In the genomic region with DNA sequence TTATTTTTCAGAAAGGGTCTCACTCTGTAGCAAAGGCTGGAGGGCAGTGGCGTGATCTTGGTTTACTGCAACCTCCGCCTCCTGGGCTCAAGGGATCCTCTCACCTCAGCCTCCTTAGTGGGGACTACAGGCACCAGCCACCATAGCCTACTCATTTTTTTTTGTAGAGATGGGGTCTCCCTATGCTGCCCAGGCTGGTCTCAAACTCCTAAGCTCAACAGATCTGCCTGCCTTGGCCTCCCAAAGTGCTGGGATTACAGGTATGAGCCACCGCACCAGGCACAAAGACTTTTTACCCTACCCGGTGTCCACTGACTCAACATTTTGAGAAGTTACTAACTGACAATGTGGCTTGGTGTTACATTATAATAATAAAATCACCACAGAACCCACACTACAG, we compare ENCODE assay signal across 13 cellular contexts. TPM values are rescaled to one million over a fixed set of nuclear protein-coding genes. Genes with fewer than 3 reads are reported as not detected.
A peak's percentile ranks its signal among the peaks of the same experiment; 100 is the strongest.
DNase-seq lines count a peak whose midpoint lies in the region; TF ChIP-seq lines count a peak whose summit lies in the region.
"Had no signal": no experiment of that assay in that cellular context is flagged by ENCODE, and none has a peak within 500 bp of the region (broad histone marks: within the 10 kb centered on the region; RNA-seq: fewer than 3 reads in every experiment).

No MANE protein-coding gene starts in this region.

- H3K36me3 ChIP-seq in BLaER1 treated with 17β-estradiol and CSF1 and Interleukin-3, amounts not matched to agents 10 nM and 100 nM = peaks cover 22 to 57% (median 39%) of the 10 kb centered on the region in 11 experiments; a peak in 21 of 22 replicates
- peaks cover 0 to 3% of the 10 kb centered on the region in 2 experiments; a peak in 1 of 3 replicates for H3K36me3 ChIP-seq in HEK293 (ENCODE audit: control insufficient read depth in 2 of 2, insufficient read depth in 1 of 2, low read length in 2 of 2)

- peaks cover 71 to 97% (median 93%) of the 10 kb centered on the region in 10 experiments for H3K4me1 ChIP-seq in BLaER1 treated with 17β-estradiol and CSF1 and Interleukin-3, amounts not matched to agents 10 nM and 100 nM
- H3K4me1 ChIP-seq in HEK293 (ENCODE audit: control insufficient read depth, insufficient read depth, low read length) = peaks cover 21% of the 10 kb centered on the region

- TF ChIP-seq CTCF in HEK293 (tag by site-specific recombination; IDR thresholded peaks at IDR 0.05) = no peak

- H3K27ac ChIP-seq in BLaER1 treated with 17β-estradiol and CSF1 and Interleukin-3, amounts not matched to agents 10 nM and 100 nM = peak overlapping the region in 1 of 11 experiments; percentile 15; a peak in 1 of 22 replicates
- H3K27ac ChIP-seq in HEK293 (ENCODE audit: extremely low read depth, low read depth, low read length) = no peak overlapping the region

- peak overlapping the region in 2 of 11 experiments; percentile 6 to 53; a peak in 2 of 22 replicates for H3K9ac ChIP-seq in BLaER1 treated with 17β-estradiol and CSF1 and Interleukin-3, amounts not matched to agents 10 nM and 100 nM

- no peaks in the 10 kb centered on the region for H3K27me3 ChIP-seq in BLaER1 treated with 17β-estradiol and CSF1 and Interleukin-3, amounts not matched to agents 10 nM and 100 nM

- no peak overlapping the region for H3K4me3 ChIP-seq in BLaER1 treated with 17β-estradiol and CSF1 and Interleukin-3, amounts not matched to agents 10 nM and 100 nM
- H3K4me3 ChIP-seq in HEK293 (ENCODE audit: low read depth, low read length) = no peak overlapping the region

- DNase-seq in activated CD8-positive, alpha-beta memory T cell treated with anti-CD3 and anti-CD28 coated beads, Interleukin-2, amount 50 U/mL, for 48 hours = peak; percentile 29
- peak; percentile 14 for DNase-seq in mesenteric fat pad (ENCODE audit: low spot score)
- no peak for DNase-seq in DMS79 (lab: John Stamatoyannopoulos, UW)
- no peak for DNase-seq in DMS114 treated with DMSO at 0.1 percent for 48 hours (lab: John Stamatoyannopoulos, UW; ENCODE audit: unreplicated experiment)
- DNase-seq in glomerular visceral epithelial cell (ENCODE audit: extremely low spot score) = no peak
- DNase-seq: ACHN; CD8-positive, alpha-beta memory T cell; NCI-H1048; NCI-H345; NCI-H748 treated with DMSO at 0.1 percent for 48 hours; PC-3 had no signal

- POLR2A ChIA-PET in HEK293 (lab: Yijun Ruan, JAX) = interaction anchor here (0.6 to 1.2 kb wide), 4 partner anchors 9 to 135 kb away, joined by 3 read pairs; no protein-coding TSS in a partner anchor

- H4K20me1 ChIP-seq in BLaER1 treated with 17β-estradiol and CSF1 and Interleukin-3, amounts not matched to agents 10 nM and 100 nM = peaks cover 99 to 100% (median 100%) of the 10 kb centered on the region in 11 experiments

- H3K4me2 ChIP-seq in BLaER1 treated with 17β-estradiol and CSF1 and Interleukin-3, amounts not matched to agents 10 nM and 100 nM = peak overlapping the region in 10 of 11 experiments; percentile 56 to 100 (median 94); a peak in 19 of 22 replicates

- H3K9me3 ChIP-seq in BLaER1 treated with 17β-estradiol and CSF1 and Interleukin-3, amounts not matched to agents 10 nM and 100 nM (replicated peaks in 1 of 11) = 0 out of 22 replicates have a peak, but pooled peaks cover 0 to 4% (median 0%) of the 10 kb centered on the region in 11 experiments
- H3K9me3 ChIP-seq in HEK293 (ENCODE audit: control insufficient read depth, insufficient read depth, low read depth, low read length) = no peaks in the 10 kb centered on the region

- CTCF ChIA-PET in HEK293 (lab: Yijun Ruan, JAX) = interaction anchor here (0.5 to 2.5 kb wide), 5 partner anchors 8 to 197 kb away, joined by 3 to 24 read pairs (median 4); a partner anchor contains a TSS

TF ChIP-seq in HEK293, 187 proteins besides CTCF, POLR2A, EP300 and RAD21:
- TF ChIP-seq ZNF202 (tag by site-specific recombination; IDR thresholded peaks at IDR 0.05; ENCODE audit: borderline replicate concordance) (no peak), ZNF837 (tag by site-specific recombination; IDR thresholded peaks at IDR 0.05) (no peak), ZNF37A (tag by site-specific recombination; IDR thresholded peaks at IDR 0.05) (no peak), ZBTB48 (tag by site-specific recombination; IDR thresholded peaks at IDR 0.05) (no peak), GFI1B (tag by site-specific recombination; IDR thresholded peaks at IDR 0.05) (no peak), ZNF561 (tag by site-specific recombination; IDR thresholded peaks at IDR 0.05; ENCODE audit: borderline replicate concordance) (no peak), ZNF121 (tag by site-specific recombination; IDR thresholded peaks at IDR 0.05) (peak; percentile 86)
- TF ChIP-seq, protein P1, sequence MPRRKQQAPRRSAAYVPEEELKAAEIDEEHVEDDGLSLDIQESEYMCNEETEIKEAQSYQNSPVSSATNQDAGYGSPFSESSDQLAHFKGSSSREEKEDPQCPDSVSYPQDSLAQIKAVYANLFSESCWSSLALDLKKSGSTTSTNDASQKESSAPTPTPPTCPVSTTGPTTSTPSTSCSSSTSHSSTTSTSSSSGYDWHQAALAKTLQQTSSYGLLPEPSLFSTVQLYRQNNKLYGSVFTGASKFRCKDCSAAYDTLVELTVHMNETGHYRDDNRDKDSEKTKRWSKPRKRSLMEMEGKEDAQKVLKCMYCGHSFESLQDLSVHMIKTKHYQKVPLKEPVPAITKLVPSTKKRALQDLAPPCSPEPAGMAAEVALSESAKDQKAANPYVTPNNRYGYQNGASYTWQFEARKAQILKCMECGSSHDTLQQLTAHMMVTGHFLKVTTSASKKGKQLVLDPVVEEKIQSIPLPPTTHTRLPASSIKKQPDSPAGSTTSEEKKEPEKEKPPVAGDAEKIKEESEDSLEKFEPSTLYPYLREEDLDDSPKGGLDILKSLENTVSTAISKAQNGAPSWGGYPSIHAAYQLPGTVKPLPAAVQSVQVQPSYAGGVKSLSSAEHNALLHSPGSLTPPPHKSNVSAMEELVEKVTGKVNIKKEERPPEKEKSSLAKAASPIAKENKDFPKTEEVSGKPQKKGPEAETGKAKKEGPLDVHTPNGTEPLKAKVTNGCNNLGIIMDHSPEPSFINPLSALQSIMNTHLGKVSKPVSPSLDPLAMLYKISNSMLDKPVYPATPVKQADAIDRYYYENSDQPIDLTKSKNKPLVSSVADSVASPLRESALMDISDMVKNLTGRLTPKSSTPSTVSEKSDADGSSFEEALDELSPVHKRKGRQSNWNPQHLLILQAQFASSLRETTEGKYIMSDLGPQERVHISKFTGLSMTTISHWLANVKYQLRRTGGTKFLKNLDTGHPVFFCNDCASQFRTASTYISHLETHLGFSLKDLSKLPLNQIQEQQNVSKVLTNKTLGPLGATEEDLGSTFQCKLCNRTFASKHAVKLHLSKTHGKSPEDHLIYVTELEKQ (tag by site-specific recombination; IDR thresholded peaks at IDR 0.05; ENCODE audit: borderline replicate concordance) = no peak
- TF ChIP-seq, protein P2, sequence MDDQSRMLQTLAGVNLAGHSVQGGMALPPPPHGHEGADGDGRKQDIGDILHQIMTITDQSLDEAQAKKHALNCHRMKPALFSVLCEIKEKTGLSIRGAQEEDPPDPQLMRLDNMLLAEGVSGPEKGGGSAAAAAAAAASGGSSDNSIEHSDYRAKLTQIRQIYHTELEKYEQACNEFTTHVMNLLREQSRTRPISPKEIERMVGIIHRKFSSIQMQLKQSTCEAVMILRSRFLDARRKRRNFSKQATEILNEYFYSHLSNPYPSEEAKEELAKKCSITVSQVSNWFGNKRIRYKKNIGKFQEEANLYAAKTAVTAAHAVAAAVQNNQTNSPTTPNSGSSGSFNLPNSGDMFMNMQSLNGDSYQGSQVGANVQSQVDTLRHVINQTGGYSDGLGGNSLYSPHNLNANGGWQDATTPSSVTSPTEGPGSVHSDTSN (CRISPR knock-in tag; IDR thresholded peaks at IDR 0.05) = no peak

RNA-seq across cellular contexts. Expression of a gene that starts 7.2 kb away (rescaled TPM):
- 154 TPM for total RNA-seq in mesenteric fat pad

RNA-seq across cellular contexts. Expression of a gene that starts 58.2 kb away (rescaled TPM):
- 61.0 TPM for total RNA-seq in mesenteric fat pad

Comparison
In these comparisons a context has a peak if more than half of its experiments do, and no peak if none do; other contexts are left out.
1. DNase-seq: peak in activated CD8-positive, alpha-beta memory T cell treated with anti-CD3 and anti-CD28 coated beads, Interleukin-2, amount 50 U/mL, for 48 hours (single experiment) and mesenteric fat pad (single experiment); none in DMS79 (single experiment), DMS114 treated with DMSO at 0.1 percent for 48 hours (single experiment) and glomerular visceral epithelial cell (single experiment).